ENCODE assay signal across 9 cellular contexts in genomic region chr22:24431309-24432034, GRCh38. TPM values are rescaled to one million over a fixed set of nuclear protein-coding genes. Genes with fewer than 3 reads are reported as not detected.
DNase-seq lines count a peak whose midpoint lies in the region; ATAC-seq and TF ChIP-seq lines count a peak whose summit lies in the region.
"Had no signal": no experiment of that assay in that cellular context is flagged by ENCODE, and none has a peak within 500 bp of the region (broad histone marks: within the 10 kb centered on the region; RNA-seq: fewer than 3 reads in every experiment).

No MANE protein-coding gene starts in this region.

- no peak for TF ChIP-seq POLR2A in upper lobe of left lung (IDR thresholded peaks at IDR 0.05)

- TF ChIP-seq EP300 in upper lobe of left lung (IDR thresholded peaks at IDR 0.05), result no peak

- H3K27ac Mint-ChIP-seq in activated naive CD4-positive, alpha-beta T cell treated with anti-CD3 and anti-CD28 coated beads, Interleukin-2, amount 10 ng/mL, durations not matched to agents 7 days and 5 days, result peak overlapping the region; percentile 34
- H3K27ac Mint-ChIP-seq in activated CD4-positive, alpha-beta memory T cell treated with anti-CD3 and anti-CD28 coated beads, Interleukin-2, amount 10 ng/mL, durations not matched to agents 7 days and 5 days, result peak overlapping the region; percentile 42

- H3K4me3 ChIP-seq in liver (ENCODE audit: low read depth in 1 of 3, low read length in 3 of 3) (no peak overlapping the region), upper lobe of left lung (no peak overlapping the region)
- H3K4me3 ChIP-seq: K562 had no signal

- H3K4me1 ChIP-seq in liver (ENCODE audit: control insufficient read depth in 4 of 4, insufficient read depth in 4 of 4, low read length in 3 of 4) (peaks cover 20 to 74% (median 42%) of the 10 kb centered on the region in 4 donors), upper lobe of left lung (peaks cover 54 to 85% (median 73%) of the 10 kb centered on the region in 4 donors)

- peaks cover 1% of the 10 kb centered on the region for H3K27me3 Mint-ChIP-seq in activated naive CD4-positive, alpha-beta T cell treated with anti-CD3 and anti-CD28 coated beads, Interleukin-2, amount 10 ng/mL, durations not matched to agents 7 days and 5 days
- peaks cover 2% of the 10 kb centered on the region for H3K27me3 Mint-ChIP-seq in activated CD4-positive, alpha-beta memory T cell treated with anti-CD3 and anti-CD28 coated beads, Interleukin-2, amount 10 ng/mL, durations not matched to agents 7 days and 5 days

- POLR2A ChIA-PET in activated CD4-positive, alpha-beta memory T cell treated with anti-CD3 and anti-CD28 coated beads, Interleukin-2, amount 10 ng/mL, durations not matched to agents 7 days and 5 days (lab: Charles Lee), result interaction anchor here (0.9 to 1.6 kb wide), 3 partner anchors 15 to 124 kb away, joined by 3 to 5 read pairs (median 3); partner anchors contain the start of genes GUCD1 and SNRPD3

- TF ChIP-seq RAD21 in liver (IDR thresholded peaks at IDR 0.05), result peak in 1 of 2 donors; percentile 54

- H3K27ac ChIP-seq in liver (ENCODE audit: low read depth in 1 of 2, low read length in 2 of 2), result peak overlapping the region; percentile 80 to 83
- peak overlapping the region in 3 of 4 donors; percentile 50 to 85 (median 69) for H3K27ac ChIP-seq in upper lobe of left lung

- no peaks in the 10 kb centered on the region for H3K9me3 Mint-ChIP-seq in activated naive CD4-positive, alpha-beta T cell treated with anti-CD3 and anti-CD28 coated beads, Interleukin-2, amount 10 ng/mL, durations not matched to agents 7 days and 5 days
- no peaks in the 10 kb centered on the region for H3K9me3 Mint-ChIP-seq in activated CD4-positive, alpha-beta memory T cell treated with anti-CD3 and anti-CD28 coated beads, Interleukin-2, amount 10 ng/mL, durations not matched to agents 7 days and 5 days

- H3K36me3 ChIP-seq in liver (ENCODE audit: control insufficient read depth in 4 of 4, insufficient read depth in 3 of 4, low read depth in 1 of 4, low read length in 3 of 4) (peaks cover 0 to 3% (median 0%) of the 10 kb centered on the region in 4 donors), upper lobe of left lung (peaks cover 0 to 6% (median 0%) of the 10 kb centered on the region in 4 donors)

- peaks cover 89% of the 10 kb centered on the region for H3K4me1 Mint-ChIP-seq in activated naive CD4-positive, alpha-beta T cell treated with anti-CD3 and anti-CD28 coated beads, Interleukin-2, amount 10 ng/mL, durations not matched to agents 7 days and 5 days
- peaks cover 88% of the 10 kb centered on the region for H3K4me1 Mint-ChIP-seq in activated CD4-positive, alpha-beta memory T cell treated with anti-CD3 and anti-CD28 coated beads, Interleukin-2, amount 10 ng/mL, durations not matched to agents 7 days and 5 days

- H3K36me3 Mint-ChIP-seq in activated naive CD4-positive, alpha-beta T cell treated with anti-CD3 and anti-CD28 coated beads, Interleukin-2, amount 10 ng/mL, durations not matched to agents 7 days and 5 days, result peaks cover 25% of the 10 kb centered on the region
- peaks cover 21% of the 10 kb centered on the region for H3K36me3 Mint-ChIP-seq in activated CD4-positive, alpha-beta memory T cell treated with anti-CD3 and anti-CD28 coated beads, Interleukin-2, amount 10 ng/mL, durations not matched to agents 7 days and 5 days (ENCODE audit: low read depth)

- ATAC-seq in upper lobe of left lung (ENCODE audit: low FRiP score in 2 of 2) (no peak), HG03159 (IDR thresholded peaks at IDR 0.05; ENCODE audit: unreplicated experiment) (no peak)

- no peaks in the 10 kb centered on the region for H3K9me3 ChIP-seq in liver (ENCODE audit: control insufficient read depth in 4 of 4, low read length in 3 of 4)
- H3K9me3 ChIP-seq in upper lobe of left lung, result no peaks in the 10 kb centered on the region

- no peak overlapping the region for H3K4me3 Mint-ChIP-seq in activated naive CD4-positive, alpha-beta T cell treated with anti-CD3 and anti-CD28 coated beads, Interleukin-2, amount 10 ng/mL, durations not matched to agents 7 days and 5 days
- no peak overlapping the region for H3K4me3 Mint-ChIP-seq in activated CD4-positive, alpha-beta memory T cell treated with anti-CD3 and anti-CD28 coated beads, Interleukin-2, amount 10 ng/mL, durations not matched to agents 7 days and 5 days

- no peak for TF ChIP-seq CTCF in liver (IDR thresholded peaks at IDR 0.05; ENCODE audit: low read depth, low read length, missing input control)
- no peak for TF ChIP-seq CTCF in upper lobe of left lung (IDR thresholded peaks at IDR 0.05)

- H3K9ac ChIP-seq in liver (ENCODE audit: low read depth in 1 of 2, low read length in 2 of 2), result peak overlapping the region in 1 of 2 donors; percentile 37

- CTCF ChIA-PET in activated naive CD4-positive, alpha-beta T cell treated with anti-CD3 and anti-CD28 coated beads, Interleukin-2, amount 10 ng/mL, durations not matched to agents 7 days and 5 days (lab: Charles Lee), result interaction anchor here (1.5 kb wide), 1 partner anchor 10 kb away, joined by 4 read pairs; no protein-coding TSS in a partner anchor
- CTCF ChIA-PET in activated CD4-positive, alpha-beta memory T cell treated with anti-CD3 and anti-CD28 coated beads, Interleukin-2, amount 10 ng/mL, durations not matched to agents 7 days and 5 days (lab: Charles Lee), result no interaction called here

- DNase-seq in activated naive CD4-positive, alpha-beta T cell treated with anti-CD3 and anti-CD28 coated beads, Interleukin-2, amount 10 ng/mL, durations not matched to agents 7 days and 5 days, result peak; percentile 11
- no peak for DNase-seq in activated naive CD4-positive, alpha-beta T cell (lab: John Stamatoyannopoulos, UW)
- DNase-seq in activated CD4-positive, alpha-beta memory T cell treated with anti-CD3 and anti-CD28 coated beads, Interleukin-2, amount 10 ng/mL, durations not matched to agents 7 days and 5 days, result no peak
- DNase-seq in upper lobe of left lung (no peak), COR-L47 (lab: John Stamatoyannopoulos, UW) (no peak), NCI-H226 (no peak)

- WGBS in liver, result 50% methylated on average over 9 of the region's 9 CpGs
- 89 to 94% methylated on average over 8 to 9 of the region's 9 CpGs for WGBS in upper lobe of left lung, 2 donors

- H3K27me3 ChIP-seq in liver (ENCODE audit: control insufficient read depth in 4 of 4, insufficient read depth in 4 of 4, low read length in 3 of 4), result no peaks in the 10 kb centered on the region
- no peaks in the 10 kb centered on the region for H3K27me3 ChIP-seq in upper lobe of left lung

TF ChIP-seq in liver, 16 proteins besides CTCF, POLR2A, EP300 and RAD21:
- TF ChIP-seq RXRA (IDR thresholded peaks at IDR 0.05) (peak; percentile 84), NR2F2 (IDR thresholded peaks at IDR 0.05) (peak; percentile 56), YY1 (IDR thresholded peaks at IDR 0.05) (peak; percentile 58), HNF4A (conservative IDR thresholded peaks at IDR 0.05) (peak; percentile 79 to 84), JUND (IDR thresholded peaks at IDR 0.05) (no peak), SP1 (IDR thresholded peaks at IDR 0.05) (peak; percentile 37)
- TF ChIP-seq, protein P1, sequence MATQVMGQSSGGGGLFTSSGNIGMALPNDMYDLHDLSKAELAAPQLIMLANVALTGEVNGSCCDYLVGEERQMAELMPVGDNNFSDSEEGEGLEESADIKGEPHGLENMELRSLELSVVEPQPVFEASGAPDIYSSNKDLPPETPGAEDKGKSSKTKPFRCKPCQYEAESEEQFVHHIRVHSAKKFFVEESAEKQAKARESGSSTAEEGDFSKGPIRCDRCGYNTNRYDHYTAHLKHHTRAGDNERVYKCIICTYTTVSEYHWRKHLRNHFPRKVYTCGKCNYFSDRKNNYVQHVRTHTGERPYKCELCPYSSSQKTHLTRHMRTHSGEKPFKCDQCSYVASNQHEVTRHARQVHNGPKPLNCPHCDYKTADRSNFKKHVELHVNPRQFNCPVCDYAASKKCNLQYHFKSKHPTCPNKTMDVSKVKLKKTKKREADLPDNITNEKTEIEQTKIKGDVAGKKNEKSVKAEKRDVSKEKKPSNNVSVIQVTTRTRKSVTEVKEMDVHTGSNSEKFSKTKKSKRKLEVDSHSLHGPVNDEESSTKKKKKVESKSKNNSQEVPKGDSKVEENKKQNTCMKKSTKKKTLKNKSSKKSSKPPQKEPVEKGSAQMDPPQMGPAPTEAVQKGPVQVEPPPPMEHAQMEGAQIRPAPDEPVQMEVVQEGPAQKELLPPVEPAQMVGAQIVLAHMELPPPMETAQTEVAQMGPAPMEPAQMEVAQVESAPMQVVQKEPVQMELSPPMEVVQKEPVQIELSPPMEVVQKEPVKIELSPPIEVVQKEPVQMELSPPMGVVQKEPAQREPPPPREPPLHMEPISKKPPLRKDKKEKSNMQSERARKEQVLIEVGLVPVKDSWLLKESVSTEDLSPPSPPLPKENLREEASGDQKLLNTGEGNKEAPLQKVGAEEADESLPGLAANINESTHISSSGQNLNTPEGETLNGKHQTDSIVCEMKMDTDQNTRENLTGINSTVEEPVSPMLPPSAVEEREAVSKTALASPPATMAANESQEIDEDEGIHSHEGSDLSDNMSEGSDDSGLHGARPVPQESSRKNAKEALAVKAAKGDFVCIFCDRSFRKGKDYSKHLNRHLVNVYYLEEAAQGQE (IDR thresholded peaks at IDR 0.05), result no peak

RNA-seq across cellular contexts. Expression of gene ADORA2A, which starts 4.1 kb away (rescaled TPM):
- 10 to 100 TPM; 19.7 to 19.8 TPM for total RNA-seq in activated CD4-positive, alpha-beta memory T cell treated with anti-CD3 and anti-CD28 coated beads, Interleukin-2, amount 10 ng/mL, durations not matched to agents 7 days and 5 days
- total RNA-seq in liver (1 to 10 TPM; 4.4 to 5.4 TPM), upper lobe of left lung (10 to 100 TPM in 2 of 6 donors, 1 to 10 TPM in 4; 7.3 to 20.9 (median 8.8) TPM)
- 1 to 10 TPM; 3.4 to 3.5 TPM for polyA plus RNA-seq in liver
